Comparison of ENCODE assay signal across 1 cellular context in the genomic region with DNA sequence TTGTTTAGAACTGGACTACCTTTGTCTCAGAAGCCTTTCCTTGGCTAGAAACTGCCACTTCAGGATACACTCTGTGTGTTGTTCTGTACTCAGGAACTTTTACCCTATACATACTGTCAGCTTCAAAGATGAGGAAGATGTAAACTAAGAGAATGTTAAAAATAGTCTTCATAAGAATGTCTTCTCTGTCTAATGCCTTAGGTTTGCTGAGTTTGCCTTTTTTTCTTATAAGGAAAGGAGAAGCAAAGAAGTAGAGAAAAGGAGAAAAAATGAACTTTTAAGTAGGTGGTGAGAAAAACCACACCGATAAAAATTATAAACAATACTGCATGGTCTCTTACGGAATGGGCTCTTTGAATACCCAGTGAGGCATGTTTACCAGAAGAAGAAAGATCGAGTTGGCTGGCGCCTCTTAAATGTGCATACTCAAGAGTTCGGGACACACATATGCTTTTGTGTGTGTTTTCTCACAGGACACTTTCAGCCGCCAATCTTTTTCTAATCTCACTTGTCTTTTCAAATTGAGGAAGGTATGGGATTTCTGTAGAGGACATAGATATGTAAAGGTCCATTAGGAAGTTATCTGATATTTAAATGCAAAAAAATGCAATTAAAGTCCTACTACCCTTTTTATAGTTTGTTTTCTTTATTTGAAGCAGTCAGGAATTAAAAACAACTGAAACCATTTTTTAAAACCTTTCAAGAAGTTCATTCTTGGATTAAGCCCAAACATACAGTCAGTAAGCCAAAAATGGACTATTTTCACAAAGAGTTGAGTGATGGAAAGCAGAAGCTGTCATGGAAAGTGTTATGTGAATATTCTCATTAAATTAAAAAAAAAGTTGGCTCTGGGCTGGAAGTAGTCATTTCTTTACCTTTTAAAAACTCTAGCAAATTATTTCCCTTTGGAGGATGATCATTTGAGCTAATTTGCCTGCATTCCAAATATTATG.
TF ChIP-seq lines count a peak whose summit lies in the region.

No MANE protein-coding gene starts in this region.

TF ChIP-seq in SK-N-SH, 30 proteins besides CTCF, POLR2A, EP300 and RAD21 (continued from another document):
- TF ChIP-seq, protein P1, sequence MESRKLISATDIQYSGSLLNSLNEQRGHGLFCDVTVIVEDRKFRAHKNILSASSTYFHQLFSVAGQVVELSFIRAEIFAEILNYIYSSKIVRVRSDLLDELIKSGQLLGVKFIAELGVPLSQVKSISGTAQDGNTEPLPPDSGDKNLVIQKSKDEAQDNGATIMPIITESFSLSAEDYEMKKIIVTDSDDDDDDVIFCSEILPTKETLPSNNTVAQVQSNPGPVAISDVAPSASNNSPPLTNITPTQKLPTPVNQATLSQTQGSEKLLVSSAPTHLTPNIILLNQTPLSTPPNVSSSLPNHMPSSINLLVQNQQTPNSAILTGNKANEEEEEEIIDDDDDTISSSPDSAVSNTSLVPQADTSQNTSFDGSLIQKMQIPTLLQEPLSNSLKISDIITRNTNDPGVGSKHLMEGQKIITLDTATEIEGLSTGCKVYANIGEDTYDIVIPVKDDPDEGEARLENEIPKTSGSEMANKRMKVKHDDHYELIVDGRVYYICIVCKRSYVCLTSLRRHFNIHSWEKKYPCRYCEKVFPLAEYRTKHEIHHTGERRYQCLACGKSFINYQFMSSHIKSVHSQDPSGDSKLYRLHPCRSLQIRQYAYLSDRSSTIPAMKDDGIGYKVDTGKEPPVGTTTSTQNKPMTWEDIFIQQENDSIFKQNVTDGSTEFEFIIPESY (IDR thresholded peaks at IDR 0.05; ENCODE audit: borderline replicate concordance, low read depth): no peak
- TF ChIP-seq, protein P2, sequence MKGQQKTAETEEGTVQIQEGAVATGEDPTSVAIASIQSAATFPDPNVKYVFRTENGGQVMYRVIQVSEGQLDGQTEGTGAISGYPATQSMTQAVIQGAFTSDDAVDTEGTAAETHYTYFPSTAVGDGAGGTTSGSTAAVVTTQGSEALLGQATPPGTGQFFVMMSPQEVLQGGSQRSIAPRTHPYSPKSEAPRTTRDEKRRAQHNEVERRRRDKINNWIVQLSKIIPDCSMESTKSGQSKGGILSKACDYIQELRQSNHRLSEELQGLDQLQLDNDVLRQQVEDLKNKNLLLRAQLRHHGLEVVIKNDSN (IDR thresholded peaks at IDR 0.05; ENCODE audit: borderline replicate concordance, low read depth): no peak
- TF ChIP-seq FOSL2 (IDR thresholded peaks at IDR 0.05; ENCODE audit: borderline replicate concordance, low read depth) (no peak), TEAD4 (IDR thresholded peaks at IDR 0.05; ENCODE audit: borderline replicate concordance, insufficient read depth) (no peak), FOXJ3 (CRISPR knock-in tag; IDR thresholded peaks at IDR 0.05) (no peak), FOXM1 (IDR thresholded peaks at IDR 0.05; ENCODE audit: low read depth) (no peak), YY1 (IDR thresholded peaks at IDR 0.05; ENCODE audit: low read depth) (no peak), JUND (IDR thresholded peaks at IDR 0.05) (no peak), ELF1 (IDR thresholded peaks at IDR 0.05) (no peak)
- TF ChIP-seq, protein P3, sequence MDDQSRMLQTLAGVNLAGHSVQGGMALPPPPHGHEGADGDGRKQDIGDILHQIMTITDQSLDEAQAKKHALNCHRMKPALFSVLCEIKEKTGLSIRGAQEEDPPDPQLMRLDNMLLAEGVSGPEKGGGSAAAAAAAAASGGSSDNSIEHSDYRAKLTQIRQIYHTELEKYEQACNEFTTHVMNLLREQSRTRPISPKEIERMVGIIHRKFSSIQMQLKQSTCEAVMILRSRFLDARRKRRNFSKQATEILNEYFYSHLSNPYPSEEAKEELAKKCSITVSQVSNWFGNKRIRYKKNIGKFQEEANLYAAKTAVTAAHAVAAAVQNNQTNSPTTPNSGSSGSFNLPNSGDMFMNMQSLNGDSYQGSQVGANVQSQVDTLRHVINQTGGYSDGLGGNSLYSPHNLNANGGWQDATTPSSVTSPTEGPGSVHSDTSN (IDR thresholded peaks at IDR 0.05): no peak
TF ChIP-seq in SK-N-SH: peak in this region for 0.
